25 cellular contexts compared by ENCODE assay signal in genomic region chr7:55590517-55591281, GRCh38.
"Had no signal": no experiment of that assay in that cellular context is flagged by ENCODE, and none has a peak within 500 bp of the region (broad histone marks: within the 10 kb centered on the region; RNA-seq: fewer than 3 reads in every experiment).

No MANE protein-coding gene starts in this region.

- H3K36me3 ChIP-seq: MG63 had no signal

- H3K27me3 Mint-ChIP-seq: activated B cell treated with CpG ODN at 0.5 μM for 24 hours, T-cell had no signal

- FAIRE-seq: astrocyte, TTC549 had no signal

- H3K36me3 Mint-ChIP-seq: brain, T-cell had no signal

- H3K9me3 Mint-ChIP-seq: activated B cell treated with CpG ODN at 0.5 μM for 24 hours; brain; central memory CD8-positive, alpha-beta T cell; T-cell had no signal

- H3K27me3 ChIP-seq: MG63 had no signal

- DNase-seq: activated B cell treated with CpG ODN at 0.5 μM for 24 hours; activated CD4-positive, alpha-beta T cell treated with anti-CD3 and anti-CD28 coated beads for 1 hour; activated CD8-positive, alpha-beta memory T cell treated with anti-CD3 and anti-CD28 coated beads, Interleukin-2, amount 50 U/mL, for 48 hours; activated CD8-positive, alpha-beta T cell treated with anti-CD3 and anti-CD28 coated beads, Interleukin-2, amount 10 ng/mL, durations not matched to agents 7 days and 5 days; activated naive CD4-positive, alpha-beta T cell treated with anti-CD3 and anti-CD28 coated beads, Interleukin-2, amount 50 U/mL, for 16 hours; activated T-cell treated with anti-CD3 and anti-CD28 coated beads, Interleukin-2, amount 50 U/mL, for 1 hour; amniotic stem cell; MG63; MV-4-11; NCI-H1092 treated with DMSO at 0.1 percent for 48 hours; NCI-H1417 treated with DMSO at 0.1 percent for 48 hours; NCI-H1694; NCI-H2029 treated with DMSO at 0.1 percent for 48 hours; NCI-H345; NCI-H510A; NCI-H526 treated with DMSO at 0.1 percent for 48 hours; NCI-H82; T-cell; T-helper 2 cell; T1000 had no signal

- H3K27ac Mint-ChIP-seq: activated CD8-positive, alpha-beta T cell treated with anti-CD3 and anti-CD28 coated beads, Interleukin-2, amount 10 ng/mL, durations not matched to agents 7 days and 5 days; brain; T-cell had no signal

- H3K9me3 ChIP-seq: MG63 had no signal

- H3K4me3 Mint-ChIP-seq: activated B cell treated with CpG ODN at 0.5 μM for 24 hours; activated CD8-positive, alpha-beta T cell treated with anti-CD3 and anti-CD28 coated beads, Interleukin-2, amount 10 ng/mL, durations not matched to agents 7 days and 5 days; brain; central memory CD8-positive, alpha-beta T cell; T-cell had no signal

- H3K27ac ChIP-seq: SK-N-MC had no signal

- H3K4me1 Mint-ChIP-seq: brain; central memory CD8-positive, alpha-beta T cell had no signal

- H3K4me3 ChIP-seq: MG63, SK-N-MC had no signal
